ENCODE assay signal across 12 cellular contexts in the genomic region with DNA sequence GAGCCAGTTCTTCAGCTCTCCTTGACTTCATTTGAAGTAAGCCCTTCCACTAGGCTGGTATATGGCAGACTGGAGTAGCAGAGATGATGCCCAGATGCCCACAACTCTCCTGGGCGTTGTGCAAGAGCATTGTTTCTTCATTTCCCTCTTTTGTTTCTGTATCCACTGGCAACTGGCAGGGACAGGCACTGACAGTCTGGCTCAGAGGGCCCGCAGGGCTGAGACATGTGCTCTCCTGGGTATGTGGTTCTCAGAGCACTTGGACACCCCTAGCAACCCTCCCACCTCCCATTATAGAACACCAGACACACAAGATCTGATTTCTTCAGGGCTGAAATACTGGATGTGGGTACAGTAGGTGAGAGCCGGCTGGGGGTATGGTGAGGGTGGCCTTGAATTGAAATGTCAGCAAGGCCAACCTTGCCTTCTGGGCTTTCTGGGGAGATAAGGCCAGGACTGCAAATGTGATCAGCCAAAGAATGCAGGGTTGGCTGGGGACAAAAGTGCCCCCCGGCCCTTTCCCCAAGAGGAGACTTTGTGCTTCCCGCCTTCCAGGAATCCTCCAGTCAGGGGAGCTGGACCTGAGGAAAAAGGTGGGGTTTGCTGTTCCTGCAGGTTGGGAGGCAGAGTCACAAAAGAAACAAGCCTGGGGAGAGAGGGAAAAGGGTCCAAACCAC. TPM values are rescaled to one million over a fixed set of nuclear protein-coding genes. Genes with fewer than 3 reads are reported as not detected.
A peak's percentile ranks its signal among the peaks of the same experiment; 100 is the strongest.
DNase-seq lines count a peak whose midpoint lies in the region; ATAC-seq, FAIRE-seq and TF ChIP-seq lines count a peak whose summit lies in the region.
"Had no signal": no experiment of that assay in that cellular context is flagged by ENCODE, and none has a peak within 500 bp of the region (broad histone marks: within the 10 kb centered on the region; RNA-seq: fewer than 3 reads in every experiment).

No MANE protein-coding gene starts in this region.

- no peak for TF ChIP-seq POLR2A in esophagus muscularis mucosa (IDR thresholded peaks at IDR 0.05; ENCODE audit: low read depth)

- POLR2A ChIA-PET in CD8-positive, alpha-beta T cell (lab: Charles Lee), result no interaction called here

- no peaks in the 10 kb centered on the region for H3K36me3 ChIP-seq in esophagus muscularis mucosa
- no peaks in the 10 kb centered on the region for H3K36me3 ChIP-seq in osteoblast (ENCODE audit: insufficient read depth, low read length)
- no peaks in the 10 kb centered on the region for H3K36me3 ChIP-seq in CD8-positive, alpha-beta T cell (ENCODE audit: insufficient read depth, low read length)

- CTCF ChIA-PET in CD8-positive, alpha-beta T cell (lab: Charles Lee), result interaction anchor here (1.7 kb wide), 1 partner anchor 84 kb away, joined by 3 read pairs; no protein-coding TSS in a partner anchor

- intact Hi-C loops in CD14-positive monocyte (cut with micrococcal nuclease), result no loop called here
- intact Hi-C loops in esophagus muscularis mucosa (cut with DNase I), result no loop called here
- intact Hi-C loops in CD8-positive, alpha-beta T cell (cut with DNase I, micrococcal nuclease), result no loop called here

- FAIRE-seq in RCC 7860 (lab: Jason Lieb, UNC), result no peak
- FAIRE-seq: GM19239, islet of Langerhans had no signal

- peaks cover 16 to 24% (median 21%) of the 10 kb centered on the region in 4 donors for H3K4me1 ChIP-seq in esophagus muscularis mucosa
- peaks cover 13% of the 10 kb centered on the region for H3K4me1 ChIP-seq in osteoblast (ENCODE audit: insufficient read depth, low read length)
- H3K4me1 ChIP-seq in CD8-positive, alpha-beta T cell (ENCODE audit: insufficient read depth, low read length), result peaks cover 8% of the 10 kb centered on the region

- no peak overlapping the region for H2AFZ ChIP-seq in osteoblast (ENCODE audit: low read length)

- H3K27me3 ChIP-seq in esophagus muscularis mucosa (no peaks in the 10 kb centered on the region), osteoblast (ENCODE audit: insufficient read depth, low read length) (peaks cover 4% of the 10 kb centered on the region)
- H3K27me3 ChIP-seq in CD8-positive, alpha-beta T cell (ENCODE audit: insufficient read depth, low read length), result peaks cover 12% of the 10 kb centered on the region

- no peak overlapping the region for H3K4me2 ChIP-seq in osteoblast (ENCODE audit: insufficient read depth, low read length)

- H3K4me1 Mint-ChIP-seq in CD14-positive monocyte, result peaks cover 8% of the 10 kb centered on the region
- peaks cover 11% of the 10 kb centered on the region for H3K4me1 Mint-ChIP-seq in CD8-positive, alpha-beta T cell (ENCODE audit: low read depth)

- H3K4me3 ChIP-seq in esophagus muscularis mucosa, result no peak overlapping the region
- no peak overlapping the region for H3K4me3 ChIP-seq in osteoblast (ENCODE audit: insufficient read depth, low read length)
- H3K4me3 ChIP-seq in CD8-positive, alpha-beta T cell (ENCODE audit: low read depth, low read length), result no peak overlapping the region

- 67% methylated on average over 4 of the region's 5 CpGs for WGBS in esophagus muscularis mucosa

- H3K79me2 ChIP-seq in osteoblast (ENCODE audit: insufficient read depth, low read length), result no peaks in the 10 kb centered on the region

- H3K27ac Mint-ChIP-seq in CD14-positive monocyte, result peak overlapping the region in 6 of 7 donors; percentile 16 to 85 (median 58)
- H3K27ac Mint-ChIP-seq in CD8-positive, alpha-beta T cell, result no peak overlapping the region
- H3K27ac Mint-ChIP-seq: activated naive CD8-positive, alpha-beta T cell had no signal

- TF ChIP-seq EP300 in esophagus muscularis mucosa (IDR thresholded peaks at IDR 0.05), result no peak

- ATAC-seq in omental fat pad (ENCODE audit: low FRiP score) (no peak), GM19395 (IDR thresholded peaks at IDR 0.05; ENCODE audit: unreplicated experiment) (no peak)
- no peak for ATAC-seq in CD8-positive, alpha-beta T cell

- peaks cover 2 to 16% (median 6%) of the 10 kb centered on the region in 3 donors for H3K27me3 Mint-ChIP-seq in CD14-positive monocyte (ENCODE audit: low read depth in 3 of 3)
- peaks cover 58% of the 10 kb centered on the region for H3K27me3 Mint-ChIP-seq in CD8-positive, alpha-beta T cell (ENCODE audit: low read depth)

- DNase-seq in CD14-positive monocyte (ENCODE audit: low spot score) (peak; percentile 69), NOMO-1 treated with dmso at 0.1 percent for 144 hours (lab: John Stamatoyannopoulos, UW; ENCODE audit: unreplicated experiment) (peak; percentile 27), esophagus muscularis mucosa (ENCODE audit: extremely low spot score) (no peak), osteoblast (ENCODE audit: insufficient read length, low spot score, missing footprints) (no peak), omental fat pad (ENCODE audit: low spot score) (no peak), RCC 7860 (ENCODE audit: low spot score) (no peak)
- no peak for DNase-seq in CD8-positive, alpha-beta T cell
- DNase-seq: T-helper 1 cell had no signal

- no peaks in the 10 kb centered on the region for H3K36me3 Mint-ChIP-seq in CD14-positive monocyte
- H3K36me3 Mint-ChIP-seq in CD8-positive, alpha-beta T cell, result no peaks in the 10 kb centered on the region
- H3K36me3 Mint-ChIP-seq: activated naive CD8-positive, alpha-beta T cell had no signal

- H3K27ac ChIP-seq in esophagus muscularis mucosa (replicated peaks in 1 of 4) (peak overlapping the region; percentile 80 to 83 (median 83)), osteoblast (ENCODE audit: low read depth, low read length) (peak overlapping the region; percentile 29)
- H3K27ac ChIP-seq in CD8-positive, alpha-beta T cell (ENCODE audit: low read depth, low read length), result no peak overlapping the region

- no peak overlapping the region for H3K4me3 Mint-ChIP-seq in CD14-positive monocyte
- no peak overlapping the region for H3K4me3 Mint-ChIP-seq in CD8-positive, alpha-beta T cell
- H3K4me3 Mint-ChIP-seq: activated naive CD8-positive, alpha-beta T cell had no signal

- no peaks in the 10 kb centered on the region for H3K9me3 ChIP-seq in esophagus muscularis mucosa
- no peaks in the 10 kb centered on the region for H3K9me3 ChIP-seq in osteoblast (ENCODE audit: low read depth, low read length)
- H3K9me3 ChIP-seq in CD8-positive, alpha-beta T cell (ENCODE audit: low read length), result no peaks in the 10 kb centered on the region

- peaks cover 0 to 2% (median 0%) of the 10 kb centered on the region in 7 donors for H3K9me3 Mint-ChIP-seq in CD14-positive monocyte
- H3K9me3 Mint-ChIP-seq in CD8-positive, alpha-beta T cell, result no peaks in the 10 kb centered on the region

- TF ChIP-seq CTCF in CD14-positive monocyte (IDR thresholded peaks at IDR 0.05), result no peak
- no peak for TF ChIP-seq CTCF in esophagus muscularis mucosa (IDR thresholded peaks at IDR 0.05)
- TF ChIP-seq CTCF in osteoblast (IDR thresholded peaks at IDR 0.05; ENCODE audit: extremely low read depth, low read depth, low read length), result no peak
- TF ChIP-seq CTCF in omental fat pad (IDR thresholded peaks at IDR 0.05), result no peak
- no peak for TF ChIP-seq CTCF in CD8-positive, alpha-beta T cell (IDR thresholded peaks at IDR 0.05)

- no peaks in the 10 kb centered on the region for H4K20me1 ChIP-seq in osteoblast (ENCODE audit: insufficient read depth, low read length)

RNA-seq across cellular contexts. Expression of a gene that starts 28.6 kb away (rescaled TPM):
- 10 to 100 TPM; 56.6 to 84.5 TPM for polyA plus RNA-seq in CD14-positive monocyte
- 100 to 1,000 TPM; 335 to 423 (median 369) TPM for total RNA-seq in esophagus muscularis mucosa
- 432 and 448 TPM in 2 replicates for total RNA-seq in osteoblast
- total RNA-seq in omental fat pad, result 100 to 1,000 TPM; 251 to 326 (median 274) TPM
- total RNA-seq in CD8-positive, alpha-beta T cell, result 1 to 10 TPM; 2.9 to 5.0 TPM

Comparison
In these comparisons a context has a peak if more than half of its experiments do, and no peak if none do; other contexts are left out.
1. DNase-seq: peak in CD14-positive monocyte (single experiment) and NOMO-1 treated with dmso at 0.1 percent for 144 hours (single experiment); none in esophagus muscularis mucosa (single experiment), osteoblast (single experiment), omental fat pad (single experiment), CD8-positive, alpha-beta T cell (0 of 7) and RCC 7860 (single experiment).
2. RNA of a gene that starts 28.6 kb away (total RNA-seq): 432 to 448 TPM in osteoblast, 335 to 423 TPM in esophagus muscularis mucosa and 251 to 326 TPM in omental fat pad; 2.9 to 5.0 TPM in CD8-positive, alpha-beta T cell; every median in the first group is over 10 times any median in the second.